Comparison of ENCODE assay signal across 8 cellular contexts in genomic region chr3:100399341-100400071, GRCh38. TPM values are rescaled to one million over a fixed set of nuclear protein-coding genes. Genes with fewer than 3 reads are reported as not detected.
DNase-seq lines count a peak whose midpoint lies in the region; ATAC-seq, FAIRE-seq and TF ChIP-seq lines count a peak whose summit lies in the region.

No MANE protein-coding gene starts in this region.

- FAIRE-seq in HTR-8/SVneo (lab: Jason Lieb, UNC), result no peak

- peak overlapping the region; percentile 95 for H3K9ac ChIP-seq in Loucy (ENCODE audit: low read depth, low read length, poor library complexity, severe bottlenecking)

- H3K9me2 ChIP-seq in Loucy (replicated peaks; ENCODE audit: low read depth, low read length), result no peaks in the 10 kb centered on the region

- no peak overlapping the region for H2AFZ ChIP-seq in Loucy (ENCODE audit: low read length)

- no peak for ATAC-seq in HG03469 (IDR thresholded peaks at IDR 0.05; ENCODE audit: unreplicated experiment)

- H3K4me1 Mint-ChIP-seq in dendritic cell treated with granulocyte-macrophage colony-stimulating factor and Interleukin-4, amounts not matched to agents 40 ng/mL and 50 ng/mL, for 4 days (ENCODE audit: low read depth), result peaks cover 37% of the 10 kb centered on the region
- H3K4me1 Mint-ChIP-seq in nephron, result peaks cover 36% of the 10 kb centered on the region

- H3K4me2 ChIP-seq in Loucy (ENCODE audit: low read depth, low read length, poor library complexity, severe bottlenecking), result peak overlapping the region; percentile 98

- H3K4me3 ChIP-seq in BJ (ENCODE audit: low read depth, low read length) (peak overlapping the region; percentile 76), Loucy (ENCODE audit: low read length, poor library complexity, severe bottlenecking) (peak overlapping the region; percentile 89)

- H3K9me3 ChIP-seq in Loucy (ENCODE audit: insufficient read depth, low read depth, low read length), result no peaks in the 10 kb centered on the region

- H4K20me1 ChIP-seq in Loucy (ENCODE audit: insufficient read depth, low read length, poor library complexity, severe bottlenecking), result peaks cover 59% of the 10 kb centered on the region

- peaks cover 94% of the 10 kb centered on the region for H3K79me2 ChIP-seq in Loucy (ENCODE audit: insufficient read depth, low read length)

- no peaks in the 10 kb centered on the region for H3K9me3 Mint-ChIP-seq in dendritic cell treated with granulocyte-macrophage colony-stimulating factor and Interleukin-4, amounts not matched to agents 40 ng/mL and 50 ng/mL, for 4 days
- no peaks in the 10 kb centered on the region for H3K9me3 Mint-ChIP-seq in nephron

- H3K36me3 Mint-ChIP-seq in dendritic cell treated with granulocyte-macrophage colony-stimulating factor and Interleukin-4, amounts not matched to agents 40 ng/mL and 50 ng/mL, for 4 days (ENCODE audit: low read depth), result peaks cover 25% of the 10 kb centered on the region
- no peaks in the 10 kb centered on the region for H3K36me3 Mint-ChIP-seq in nephron (ENCODE audit: low read depth)

- no peaks in the 10 kb centered on the region for H3K27me3 ChIP-seq in BJ (ENCODE audit: control insufficient read depth, insufficient read depth, low read length)
- no peaks in the 10 kb centered on the region for H3K27me3 ChIP-seq in Loucy (ENCODE audit: insufficient read depth, low read length, poor library complexity, severe bottlenecking)

- no peaks in the 10 kb centered on the region for H3K36me3 ChIP-seq in BJ (ENCODE audit: control insufficient read depth, insufficient read depth, low read length)
- H3K36me3 ChIP-seq in Loucy (ENCODE audit: insufficient read depth, low read length), result no peaks in the 10 kb centered on the region

- CTCF ChIA-PET in BJ (lab: Yijun Ruan, JAX), result interaction anchor here (1.5 kb wide), 2 partner anchors 10 to 13 kb away, joined by 3 to 4 read pairs; no protein-coding TSS in a partner anchor

- H3F3A ChIP-seq in Loucy (ENCODE audit: low read depth), result no peaks in the 10 kb centered on the region

- DNase-seq in BJ (ENCODE audit: low read depth) (no peak), hypothalamus (lab: John Stamatoyannopoulos, UW) (no peak), HTR-8/SVneo (ENCODE audit: insufficient read length, low spot score) (no peak)
- no peak for DNase-seq in stimulated activated CD4-positive, alpha-beta T cell treated with anti-CD3 and anti-CD28 coated beads, Interleukin-15, amount 100 ng/mL, for 24 hours

- H3K27ac Mint-ChIP-seq in dendritic cell treated with granulocyte-macrophage colony-stimulating factor and Interleukin-4, amounts not matched to agents 40 ng/mL and 50 ng/mL, for 4 days, result peak overlapping the region; percentile 98
- peak overlapping the region; percentile 80 to 98 (median 82) for H3K27ac Mint-ChIP-seq in nephron

- no peak for TF ChIP-seq CTCF in BJ (IDR thresholded peaks at IDR 0.05; ENCODE audit: insufficient read depth, low read depth, low read length)
- no peak for TF ChIP-seq CTCF in Loucy (conservative IDR thresholded peaks at IDR 0.05; ENCODE audit: low read length)
- no peak for TF ChIP-seq CTCF in nephron (IDR thresholded peaks at IDR 0.05; ENCODE audit: unreplicated experiment in 3 of 3)

- peaks cover 60% of the 10 kb centered on the region for H3K4me1 ChIP-seq in Loucy (ENCODE audit: insufficient read depth, low read length, poor library complexity, severe bottlenecking)

- intact Hi-C loops in dendritic cell treated with granulocyte-macrophage colony-stimulating factor and Interleukin-4, amounts not matched to agents 40 ng/mL and 50 ng/mL, for 4 days (cut with micrococcal nuclease), result loop anchor here (2.0 to 5.0 kb wide), 4 partner anchors 65 to 1173 kb away; partner anchors contain the start of genes CMSS1, NIT2, PCNP and SENP7

- peak overlapping the region; percentile 96 for H3K4me3 Mint-ChIP-seq in dendritic cell treated with granulocyte-macrophage colony-stimulating factor and Interleukin-4, amounts not matched to agents 40 ng/mL and 50 ng/mL, for 4 days
- H3K4me3 Mint-ChIP-seq in nephron, result peak overlapping the region; percentile 92 to 96 (median 93)

- POLR2A ChIA-PET in BJ (lab: Charles Lee), result interaction anchor here (0.6 kb wide), 1 partner anchor 692 kb away, joined by 3 read pairs; no protein-coding TSS in a partner anchor

- no peaks in the 10 kb centered on the region for H3K27me3 Mint-ChIP-seq in dendritic cell treated with granulocyte-macrophage colony-stimulating factor and Interleukin-4, amounts not matched to agents 40 ng/mL and 50 ng/mL, for 4 days
- H3K27me3 Mint-ChIP-seq in nephron (ENCODE audit: low read depth), result no peaks in the 10 kb centered on the region

RNA-seq across cellular contexts. Expression of gene TOMM70, which starts 1.4 kb away (rescaled TPM):
- polyA plus RNA-seq in BJ (2011; rRNA removed), result 16.1 and 32.1 TPM in 2 replicates
- 13.2 and 16.0 TPM in 2 replicates for polyA minus RNA-seq in BJ (2011; rRNA and poly(A)+ RNA removed)

RNA-seq across cellular contexts. Expression of gene LNP1, which starts 1.8 kb away (rescaled TPM):
- 2.1 and 3.1 TPM in 2 replicates for polyA plus RNA-seq in BJ (2011; rRNA removed)
- 1.4 and 2.3 TPM in 2 replicates for polyA minus RNA-seq in BJ (2011; rRNA and poly(A)+ RNA removed)
